Comparison of ENCODE assay signal across 9 cellular contexts in genomic region chr6:129684323-129684884, GRCh38. TPM values are rescaled to one million over a fixed set of nuclear protein-coding genes. Genes with fewer than 3 reads are reported as not detected.
DNase-seq lines count a peak whose midpoint lies in the region; ATAC-seq and TF ChIP-seq lines count a peak whose summit lies in the region.
"Had no signal": no experiment of that assay in that cellular context is flagged by ENCODE, and none has a peak within 500 bp of the region (broad histone marks: within the 10 kb centered on the region; RNA-seq: fewer than 3 reads in every experiment).

No MANE protein-coding gene starts in this region.

- H3K79me2 ChIP-seq in DND-41 (ENCODE audit: insufficient read depth, low read length) (no peaks in the 10 kb centered on the region), PC-9 (ENCODE audit: low read depth) (no peaks in the 10 kb centered on the region)

- BruUV-seq in PC-9 (replicated peaks; lab: Mats Ljungman, UMichigan) = no TSS peak

- no peak overlapping the region for H2AFZ ChIP-seq in DND-41 (ENCODE audit: low read depth, low read length)
- no peak overlapping the region for H2AFZ ChIP-seq in PC-9

- no peaks in the 10 kb centered on the region for H3K27me3 Mint-ChIP-seq in effector memory CD8-positive, alpha-beta T cell

- H3K4me2 ChIP-seq in DND-41 (ENCODE audit: insufficient read depth, low read length) (peak overlapping the region; percentile 58), PC-9 (peak overlapping the region; percentile 59)

- DNase-seq in DND-41 (no peak), PC-9 (no peak), sigmoid colon (no peak), posterior cingulate gyrus (no peak), NCI-H146 treated with DMSO at 0.1 percent for 48 hours (lab: John Stamatoyannopoulos, UW; ENCODE audit: unreplicated experiment) (no peak), AG20443 (ENCODE audit: low spot score) (no peak)
- DNase-seq in effector memory CD8-positive, alpha-beta T cell = no peak
- no peak for DNase-seq in stimulated activated naive CD4-positive, alpha-beta T cell treated with Interleukin-2 at 50 U/mL for 16 hours (lab: John Stamatoyannopoulos, UW)

- intact Hi-C loops in PC-9 (cut with micrococcal nuclease; ENCODE audit: unreplicated experiment) = loop anchor here (1.0 kb wide), 1 partner anchor 11 kb away; no protein-coding TSS in a partner anchor
- intact Hi-C loops in sigmoid colon (cut with DNase I) = no loop called here
- intact Hi-C loops in posterior cingulate gyrus (cut with DNase I) = no loop called here

- H3K4me3 ChIP-seq in DND-41 (ENCODE audit: low read depth in 1 of 2, low read length in 2 of 2) (peak overlapping the region in 1 of 2 experiments; percentile 25; a peak in 1 of 4 replicates), PC-9 (no peak overlapping the region), sigmoid colon (no peak overlapping the region)
- H3K4me3 ChIP-seq: mucosa of descending colon had no signal

- H3K27me3 ChIP-seq in DND-41 (ENCODE audit: insufficient read depth, low read length, poor library complexity) (no peaks in the 10 kb centered on the region), PC-9 (ENCODE audit: insufficient read depth, low read depth) (no peaks in the 10 kb centered on the region), sigmoid colon (no peaks in the 10 kb centered on the region)

- peaks cover 3% of the 10 kb centered on the region for H3K36me3 Mint-ChIP-seq in effector memory CD8-positive, alpha-beta T cell (ENCODE audit: insufficient read depth)

- 0 out of 3 replicates have a peak, but pooled peaks have one; percentile 0 for ATAC-seq in DND-41 (ENCODE audit: insufficient read depth, low read depth)
- ATAC-seq in effector memory CD8-positive, alpha-beta T cell (replicated peaks) = no peak

- CTCF ChIA-PET in PC-9 (lab: Charles Lee) = no interaction called here

- WGBS in sigmoid colon, 2 donors = 79 to 82% methylated on average over 6 of the region's 6 CpGs

- POLR2A ChIA-PET in PC-9 (lab: Charles Lee; ENCODE audit: unreplicated experiment) = interaction anchor here (0.6 to 1.0 kb wide), 3 partner anchors 11 to 60 kb away, joined by 4 to 9 read pairs (median 4); partner anchors contain the start of gene ARHGAP18

- H3K36me3 ChIP-seq in DND-41 (ENCODE audit: insufficient read depth, low read length) (no peaks in the 10 kb centered on the region), PC-9 (ENCODE audit: low read depth) (no peaks in the 10 kb centered on the region), sigmoid colon (no peaks in the 10 kb centered on the region)

- TF ChIP-seq POLR2A in sigmoid colon (IDR thresholded peaks at IDR 0.05) = no peak

- no peaks in the 10 kb centered on the region for H3K9me3 Mint-ChIP-seq in effector memory CD8-positive, alpha-beta T cell

- H3K9me2 ChIP-seq in PC-9 (ENCODE audit: insufficient read depth) = no peaks in the 10 kb centered on the region

- peak overlapping the region; percentile 42 to 84 for H3K27ac Mint-ChIP-seq in effector memory CD8-positive, alpha-beta T cell

- peak overlapping the region; percentile 38 for H3K9ac ChIP-seq in DND-41 (ENCODE audit: low read depth, low read length)

- H3K4me1 ChIP-seq in DND-41 (ENCODE audit: insufficient read depth, low read length) = peaks cover 53% of the 10 kb centered on the region
- H3K4me1 ChIP-seq in PC-9 (replicated peaks; ENCODE audit: insufficient read depth) = peaks cover 22% of the 10 kb centered on the region
- H3K4me1 ChIP-seq in sigmoid colon = peaks cover 0 to 4% (median 0%) of the 10 kb centered on the region in 4 donors

- H3K9me3 ChIP-seq in DND-41 (ENCODE audit: insufficient read depth, low read length, severe bottlenecking) (no peaks in the 10 kb centered on the region), PC-9 (ENCODE audit: insufficient read depth, low read depth) (no peaks in the 10 kb centered on the region), sigmoid colon (no peaks in the 10 kb centered on the region)
- H3K9me3 ChIP-seq: mucosa of descending colon had no signal

- H4K20me1 ChIP-seq in DND-41 (ENCODE audit: insufficient read depth, low read length) (no peaks in the 10 kb centered on the region), PC-9 (ENCODE audit: insufficient read depth) (no peaks in the 10 kb centered on the region)

- peak overlapping the region; percentile 22 to 54 for H3K4me3 Mint-ChIP-seq in effector memory CD8-positive, alpha-beta T cell

- H3K27ac ChIP-seq in DND-41 (ENCODE audit: low read length) (peak overlapping the region; percentile 90), PC-9 (peak overlapping the region; percentile 53), sigmoid colon (peak overlapping the region in 3 of 4 donors; percentile 35 to 72 (median 55))

- peaks cover 19% of the 10 kb centered on the region for H3F3A ChIP-seq in PC-9 (ENCODE audit: insufficient read depth, low read depth)

- TF ChIP-seq EP300 in sigmoid colon (IDR thresholded peaks at IDR 0.05) = no peak

- H3K4me1 Mint-ChIP-seq in effector memory CD8-positive, alpha-beta T cell (ENCODE audit: low read depth in 2 of 2) = peaks cover 50 to 59% of the 10 kb centered on the region in 2 donors

- TF ChIP-seq CTCF in DND-41 (IDR thresholded peaks at IDR 0.05; ENCODE audit: borderline replicate concordance, extremely low read depth, low read length, poor library complexity, severe bottlenecking) = no peak
- no peak for TF ChIP-seq CTCF in PC-9 (conservative IDR thresholded peaks at IDR 0.05)
- TF ChIP-seq CTCF in sigmoid colon (IDR thresholded peaks at IDR 0.05) = no peak

RNA-seq across cellular contexts. Expression of gene ARHGAP18, which starts 25.6 kb away (rescaled TPM):
- 12.8 and 15.0 TPM in 2 replicates for total RNA-seq in PC-9 (2021)
- 10 to 100 TPM in 2 of 4 donors, 1 to 10 TPM in 2; 9.2 to 16.9 (median 10.0) TPM for total RNA-seq in sigmoid colon
- polyA plus RNA-seq in sigmoid colon = 10 to 100 TPM in 2 of 3 donors, 1 to 10 TPM in 1; 9.2 to 16.0 (median 13.8) TPM
